ENCODE assay signal across 1 cellular context in genomic region chr3:143001369-143002082, GRCh38.
TF ChIP-seq lines count a peak whose summit lies in the region.

Gene U2SURP (plus strand): TSS chr3:143001570. CDS start chr3:143001629, 59 bp downstream.

TF ChIP-seq in GM12878, 131 proteins besides CTCF, POLR2A, EP300 and RAD21 (continued from another document):
- TF ChIP-seq PKNOX1 (IDR thresholded peaks at IDR 0.05) = peak; percentile 36; the same call in 1 of the 2 replicates
